In the genomic region with DNA sequence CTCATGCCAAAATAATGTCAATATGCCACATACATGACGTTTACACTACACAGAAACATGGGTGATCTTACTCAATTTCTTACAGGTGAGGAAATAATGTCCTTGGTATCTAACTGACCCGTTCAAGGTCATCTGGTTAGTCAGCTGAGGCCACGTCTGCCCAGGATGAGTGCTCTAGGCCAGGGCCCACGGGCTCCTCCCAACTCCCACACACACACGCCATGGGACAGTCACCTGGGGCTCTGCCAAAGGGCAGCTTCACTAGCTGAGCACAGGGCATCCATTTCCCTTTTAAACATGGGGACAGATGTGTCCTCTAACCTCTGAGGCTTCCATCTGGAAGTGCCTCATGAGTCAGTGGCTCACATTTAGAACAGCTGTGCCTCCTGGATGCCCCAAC, we compare ENCODE assay signal across 11 cellular contexts.
DNase-seq lines count a peak whose midpoint lies in the region; ATAC-seq and TF ChIP-seq lines count a peak whose summit lies in the region.
"Had no signal": no experiment of that assay in that cellular context is flagged by ENCODE, and none has a peak within 500 bp of the region (broad histone marks: within the 10 kb centered on the region; RNA-seq: fewer than 3 reads in every experiment).

No MANE protein-coding gene starts in this region.

- no peak for DNase-seq in Right ventricle myocardium inferior (ENCODE audit: missing footprints)
- no peak for DNase-seq in cardiac septum (ENCODE audit: low spot score)
- peak; percentile 55 for DNase-seq in dedifferentiated amniotic fluid mesenchymal stem cell (ENCODE audit: extremely low spot score)
- DNase-seq in lung (ENCODE audit: low spot score) = peak; percentile 58
- DNase-seq in aorta = peak; percentile 81 to 89
- DNase-seq in activated T-cell treated with anti-CD3 and anti-CD28 coated beads, Interleukin-2, amount 50 U/mL, for 24 hours = no peak
- DNase-seq in activated naive CD4-positive, alpha-beta T cell (lab: John Stamatoyannopoulos, UW) = no peak
- DNase-seq: activated naive CD8-positive, alpha-beta T cell treated with anti-CD3 and anti-CD28 coated beads, Interleukin-2, amount 50 U/mL, for 24 hours; AML-193; NCI-H1417 treated with DMSO at 0.1 percent for 48 hours had no signal

- H3K4me3 Mint-ChIP-seq in activated T-cell treated with anti-CD3 and anti-CD28 coated beads, Interleukin-2, amount 50 U/mL, for 24 hours = no peak overlapping the region
- H3K4me3 Mint-ChIP-seq: activated naive CD8-positive, alpha-beta T cell treated with anti-CD3 and anti-CD28 coated beads, Interleukin-2, amount 50 U/mL, for 24 hours had no signal

- peaks cover 20 to 32% of the 10 kb centered on the region in 2 donors for H3K4me1 ChIP-seq in lung (ENCODE audit: control insufficient read depth in 2 of 2, insufficient read depth in 2 of 2, low read length in 2 of 2)
- peaks cover 4 to 7% of the 10 kb centered on the region in 2 donors for H3K4me1 ChIP-seq in aorta (ENCODE audit: control insufficient read depth in 1 of 2, insufficient read depth in 2 of 2, low read length in 2 of 2)

- intact Hi-C loops in Right ventricle myocardium inferior (cut with DNase I) = no loop called here
- intact Hi-C loops in cardiac septum (cut with DNase I) = no loop called here
- intact Hi-C loops in aorta (cut with DNase I) = no loop called here

- no peaks in the 10 kb centered on the region for H3K36me3 Mint-ChIP-seq in activated T-cell treated with anti-CD3 and anti-CD28 coated beads, Interleukin-2, amount 50 U/mL, for 24 hours (ENCODE audit: low read depth)

- H3K9me3 ChIP-seq in lung (ENCODE audit: control insufficient read depth in 2 of 2, insufficient read depth in 1 of 2, low read length in 1 of 2) (no peaks in the 10 kb centered on the region), aorta (ENCODE audit: control insufficient read depth, low read length) (no peaks in the 10 kb centered on the region)

- H3K9me3 Mint-ChIP-seq in activated T-cell treated with anti-CD3 and anti-CD28 coated beads, Interleukin-2, amount 50 U/mL, for 24 hours = no peaks in the 10 kb centered on the region
- H3K9me3 Mint-ChIP-seq: activated naive CD8-positive, alpha-beta T cell treated with anti-CD3 and anti-CD28 coated beads, Interleukin-2, amount 50 U/mL, for 24 hours had no signal

- no peaks in the 10 kb centered on the region for H3K27me3 ChIP-seq in lung (ENCODE audit: control insufficient read depth, insufficient read depth)
- no peaks in the 10 kb centered on the region for H3K27me3 ChIP-seq in aorta (ENCODE audit: control insufficient read depth in 1 of 2, insufficient read depth in 2 of 2, low read length in 1 of 2)

- H3K27ac Mint-ChIP-seq in activated T-cell treated with anti-CD3 and anti-CD28 coated beads, Interleukin-2, amount 50 U/mL, for 24 hours = no peak overlapping the region
- H3K27ac Mint-ChIP-seq: activated naive CD8-positive, alpha-beta T cell treated with anti-CD3 and anti-CD28 coated beads, Interleukin-2, amount 50 U/mL, for 24 hours had no signal

- peak; percentile 58 for ATAC-seq in Right ventricle myocardium inferior
- ATAC-seq in lung (ENCODE audit: insufficient read depth, low FRiP score) = peak; percentile 10
- no peak for ATAC-seq in aorta (ENCODE audit: low FRiP score)
- ATAC-seq in GM21786 (IDR thresholded peaks at IDR 0.05; ENCODE audit: unreplicated experiment) = no peak
- ATAC-seq: activated naive CD8-positive, alpha-beta T cell treated with anti-CD3 and anti-CD28 coated beads, Interleukin-2, amount 50 U/mL, for 24 hours had no signal

- WGBS in lung, 2 donors = 54 to 85% methylated on average over 5 of the region's 5 CpGs
- WGBS in aorta, 2 donors = 35 to 39% methylated on average over 5 of the region's 5 CpGs

- no peaks in the 10 kb centered on the region for H3K27me3 Mint-ChIP-seq in activated T-cell treated with anti-CD3 and anti-CD28 coated beads, Interleukin-2, amount 50 U/mL, for 24 hours

- no peak for TF ChIP-seq CTCF in lung (IDR thresholded peaks at IDR 0.05; ENCODE audit: control extremely low read depth, extremely low read depth)

- H3K36me3 ChIP-seq in lung (ENCODE audit: control insufficient read depth in 2 of 2, insufficient read depth in 2 of 2, low read length in 2 of 2) (no peaks in the 10 kb centered on the region), aorta (ENCODE audit: control insufficient read depth in 1 of 2, insufficient read depth in 2 of 2, low read length in 1 of 2) (no peaks in the 10 kb centered on the region)

- H3K27ac ChIP-seq in lung (ENCODE audit: low read depth in 1 of 2, low read length in 1 of 2) = peak overlapping the region; percentile 18 to 43
- no peak overlapping the region for H3K27ac ChIP-seq in aorta (ENCODE audit: low read depth in 1 of 2, low read length in 2 of 2)

- H3K4me1 Mint-ChIP-seq in activated T-cell treated with anti-CD3 and anti-CD28 coated beads, Interleukin-2, amount 50 U/mL, for 24 hours (ENCODE audit: low read depth) = no peaks in the 10 kb centered on the region
- H3K4me1 Mint-ChIP-seq: activated naive CD8-positive, alpha-beta T cell treated with anti-CD3 and anti-CD28 coated beads, Interleukin-2, amount 50 U/mL, for 24 hours had no signal

- H3K4me3 ChIP-seq in lung = no peak overlapping the region
- no peak overlapping the region for H3K4me3 ChIP-seq in aorta (ENCODE audit: low read length in 2 of 2)

Comparison
In these comparisons a context has a peak if more than half of its experiments do, and no peak if none do; other contexts are left out.
1. ATAC-seq: peak in Right ventricle myocardium inferior (single experiment) and lung (single experiment); none in aorta (single experiment) and GM21786 (single experiment).
2. DNase-seq: peak in dedifferentiated amniotic fluid mesenchymal stem cell (single experiment), lung (single experiment) and aorta (2 of 2); none in Right ventricle myocardium inferior (single experiment), cardiac septum (single experiment), activated T-cell treated with anti-CD3 and anti-CD28 coated beads, Interleukin-2, amount 50 U/mL, for 24 hours (single experiment) and activated naive CD4-positive, alpha-beta T cell (0 of 4).
3. H3K27ac ChIP-seq: peak in lung (2 of 2); none in aorta (0 of 2).